In genomic region chr17:77315551-77316190, GRCh38 we compare ENCODE assay signal across 12 cellular contexts.
DNase-seq lines count a peak whose midpoint lies in the region; TF ChIP-seq lines count a peak whose summit lies in the region.
"Had no signal": no experiment of that assay in that cellular context is flagged by ENCODE, and none has a peak within 500 bp of the region (broad histone marks: within the 10 kb centered on the region; RNA-seq: fewer than 3 reads in every experiment).

No MANE protein-coding gene starts in this region.

- no peak for TF ChIP-seq POLR2A in testis (IDR thresholded peaks at IDR 0.05)

- H3K14ac ChIP-seq in neuronal stem cell (ENCODE audit: low read length) = no peak overlapping the region

- H3K4me2 ChIP-seq in neuronal stem cell (ENCODE audit: insufficient read depth, low read length, poor library complexity, severe bottlenecking) = no peak overlapping the region

- H3K4me1 ChIP-seq in neuronal stem cell (ENCODE audit: control insufficient read depth in 2 of 2, insufficient read depth in 1 of 2, low read depth in 1 of 2, low read length in 2 of 2) (peaks cover 10 to 22% of the 10 kb centered on the region in 2 donors), testis (peaks cover 40% of the 10 kb centered on the region)

- H3K18ac ChIP-seq in neuronal stem cell (ENCODE audit: low read length) = peak overlapping the region; percentile 86

- H2BK15ac ChIP-seq in neuronal stem cell (ENCODE audit: low read length) = peak overlapping the region; percentile 61

- H2BK120ac ChIP-seq in neuronal stem cell (ENCODE audit: low read depth, low read length) = no peak overlapping the region

- intact Hi-C loops in testis (cut with DNase I; ENCODE audit: low total_unique reads) = no loop called here

- no peak overlapping the region for H3K23ac ChIP-seq in neuronal stem cell (ENCODE audit: low read depth, low read length, poor library complexity)

- no peak overlapping the region for H3K4ac ChIP-seq in neuronal stem cell (ENCODE audit: low read length)

- POLR2A ChIA-PET in AG04450 (lab: Yijun Ruan, JAX) = no interaction called here

- H3K27me3 ChIP-seq in AG04450 (ENCODE audit: control insufficient read depth, insufficient read depth, low read length) = no peaks in the 10 kb centered on the region
- H3K27me3 ChIP-seq in MG63 = no peaks in the 10 kb centered on the region
- H3K27me3 ChIP-seq in neuronal stem cell (ENCODE audit: control insufficient read depth in 3 of 3, insufficient read depth in 3 of 3, low read depth in 1 of 3, low read length in 3 of 3) = no peaks in the 10 kb centered on the region
- H3K27me3 ChIP-seq in testis = no peaks in the 10 kb centered on the region

- H4K91ac ChIP-seq in neuronal stem cell (ENCODE audit: low read depth, low read length, poor library complexity) = no peak overlapping the region

- DNase-seq in AG04450 (ENCODE audit: low read depth, low spot score) = no peak
- DNase-seq in MG63 = no peak
- no peak for DNase-seq in epithelial cell of prostate (ENCODE audit: low read depth, low spot score)
- no peak for DNase-seq in neuronal stem cell (ENCODE audit: low spot score)
- DNase-seq in NCI-H1417 treated with DMSO at 0.1 percent for 48 hours (lab: John Stamatoyannopoulos, UW) = no peak
- no peak for DNase-seq in COLO668 (lab: John Stamatoyannopoulos, UW; ENCODE audit: unreplicated experiment)
- DNase-seq in testis = no peak
- no peak for DNase-seq in NCI-H2081 (lab: John Stamatoyannopoulos, UW)
- DNase-seq: activated T-cell treated with anti-CD3 and anti-CD28 coated beads, Interleukin-2, amount 50 U/mL, for 4 hours; CD4-positive, CD25-positive, alpha-beta regulatory T cell; T-helper 2 cell had no signal

- CTCF ChIA-PET in AG04450 (lab: Charles Lee) = no interaction called here

- H3K27ac ChIP-seq in AG04450 (ENCODE audit: low read depth, low read length) (peak overlapping the region; percentile 92), epithelial cell of prostate (peak overlapping the region; percentile 17), neuronal stem cell (replicated peaks; ENCODE audit: low read length) (no peak overlapping the region), testis (no peak overlapping the region)

- peak overlapping the region; percentile 57 for H2AFZ ChIP-seq in neuronal stem cell (ENCODE audit: low read length)

- no peak overlapping the region for H2AK5ac ChIP-seq in neuronal stem cell (ENCODE audit: low read depth, low read length)

- WGBS in neuronal stem cell (ENCODE audit: extremely low coverage in 2 of 2, insufficient read length in 2 of 2, insufficient replicate concordance in 1 of 2), 2 donors = no CpG with 5 or more reads among the region's 16 CpGs
- 72 to 73% methylated on average over 16 of the region's 16 CpGs for WGBS in testis, 2 donors

- H3K36me3 ChIP-seq in MG63 (peaks cover 58% of the 10 kb centered on the region), neuronal stem cell (replicated peaks in 1 of 2; ENCODE audit: control insufficient read depth in 2 of 2, insufficient read depth in 2 of 2, low read length in 2 of 2) (no peaks in the 10 kb centered on the region), testis (ENCODE audit: low read depth, missing control alignments) (no peaks in the 10 kb centered on the region)

- H3K4me3 ChIP-seq in AG04450 (ENCODE audit: low read depth, low read length) (no peak overlapping the region), MG63 (0 out of 2 replicates have a peak overlapping the region, but pooled peaks have one; percentile 6), neuronal stem cell (ENCODE audit: low read length in 2 of 2) (no peak overlapping the region), testis (no peak overlapping the region)
- H3K4me3 ChIP-seq: GM12878 had no signal

- no peaks in the 10 kb centered on the region for H3K79me1 ChIP-seq in neuronal stem cell (ENCODE audit: low read depth, low read length)

- H2BK5ac ChIP-seq in neuronal stem cell (ENCODE audit: low read length) = peak overlapping the region; percentile 22

- peak overlapping the region; percentile 57 for H4K8ac ChIP-seq in neuronal stem cell (ENCODE audit: low read depth, low read length)

- H3K9ac ChIP-seq in neuronal stem cell (ENCODE audit: low read depth, low read length, poor library complexity) = no peak overlapping the region

- no peak for TF ChIP-seq CTCF in AG04450 (IDR thresholded peaks at IDR 0.05; ENCODE audit: low read depth, low read length)
- TF ChIP-seq CTCF in testis (IDR thresholded peaks at IDR 0.05) = no peak

- H2BK12ac ChIP-seq in neuronal stem cell (ENCODE audit: low read length) = no peak overlapping the region

- no peaks in the 10 kb centered on the region; the same call in 1 of the 2 replicates for H3K9me3 ChIP-seq in AG04450 (ENCODE audit: control insufficient read depth, insufficient read depth, low read length)
- H3K9me3 ChIP-seq in MG63 = no peaks in the 10 kb centered on the region
- no peaks in the 10 kb centered on the region for H3K9me3 ChIP-seq in neuronal stem cell (replicated peaks in 1 of 2; ENCODE audit: control insufficient read depth in 2 of 2, insufficient read depth in 1 of 2, low read depth in 1 of 2, low read length in 2 of 2)
- no peaks in the 10 kb centered on the region for H3K9me3 ChIP-seq in testis

Comparison
In these comparisons a context has a peak if more than half of its experiments do, and no peak if none do; other contexts are left out.
1. H3K27ac ChIP-seq: peak in AG04450 (single experiment) and epithelial cell of prostate (single experiment); none in neuronal stem cell (single experiment) and testis (0 of 2).